ENCODE assay signal across 8 cellular contexts in genomic region chr2:116269040-116269439, GRCh38.
"Had no signal": no experiment of that assay in that cellular context is flagged by ENCODE, and none has a peak within 500 bp of the region (broad histone marks: within the 10 kb centered on the region; RNA-seq: fewer than 3 reads in every experiment).

No MANE protein-coding gene starts in this region.

- DNase-seq: GDM1, GF-D8 had no signal

- H3K4me3 ChIP-seq: GM12878 had no signal

- ATAC-seq: GM12878 had no signal

- FAIRE-seq: G401.6, GM12878, GM12891, GM12892, GM18507, GM19239 had no signal
